In the genomic region with DNA sequence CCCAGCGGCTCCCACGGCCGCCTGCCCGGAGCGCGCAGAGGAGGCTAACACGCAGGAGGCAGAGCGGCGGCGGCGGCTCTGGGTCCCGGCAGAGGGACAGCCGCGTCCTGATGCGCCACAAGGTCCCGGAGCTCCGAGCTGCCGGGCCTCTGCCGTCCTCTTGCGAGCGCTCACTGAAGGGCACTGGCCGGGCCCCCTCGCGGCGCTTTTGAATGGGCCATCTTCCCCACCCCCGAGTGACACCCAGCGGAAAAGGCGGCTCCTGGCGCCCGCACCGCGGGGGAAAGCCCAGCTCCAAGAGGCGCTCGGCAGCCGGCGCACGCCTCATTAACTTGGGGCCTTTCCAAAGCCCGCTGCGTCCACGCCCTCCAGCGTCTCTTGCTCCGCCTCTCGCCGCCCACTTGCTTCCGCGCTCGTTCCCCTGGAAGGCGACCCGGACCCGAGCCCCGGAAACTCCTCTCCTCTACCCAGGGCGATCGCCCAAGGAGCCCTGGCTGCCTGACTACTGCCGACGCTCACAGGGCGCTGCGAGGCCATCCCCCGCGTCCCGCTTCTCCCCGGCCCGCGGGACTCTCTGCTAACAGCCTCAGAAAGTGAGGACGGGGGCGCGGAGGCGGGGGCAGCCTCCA, we compare ENCODE assay signal across 1 cellular context.
TF ChIP-seq lines count a peak whose summit lies in the region.

A gene (minus strand): TSS at position 363 of the 629 bp plus-strand sequence.

TF ChIP-seq in HepG2, 621 proteins besides CTCF, POLR2A, EP300 and RAD21 (continued from another document and continues in another):
- TF ChIP-seq, protein P1, sequence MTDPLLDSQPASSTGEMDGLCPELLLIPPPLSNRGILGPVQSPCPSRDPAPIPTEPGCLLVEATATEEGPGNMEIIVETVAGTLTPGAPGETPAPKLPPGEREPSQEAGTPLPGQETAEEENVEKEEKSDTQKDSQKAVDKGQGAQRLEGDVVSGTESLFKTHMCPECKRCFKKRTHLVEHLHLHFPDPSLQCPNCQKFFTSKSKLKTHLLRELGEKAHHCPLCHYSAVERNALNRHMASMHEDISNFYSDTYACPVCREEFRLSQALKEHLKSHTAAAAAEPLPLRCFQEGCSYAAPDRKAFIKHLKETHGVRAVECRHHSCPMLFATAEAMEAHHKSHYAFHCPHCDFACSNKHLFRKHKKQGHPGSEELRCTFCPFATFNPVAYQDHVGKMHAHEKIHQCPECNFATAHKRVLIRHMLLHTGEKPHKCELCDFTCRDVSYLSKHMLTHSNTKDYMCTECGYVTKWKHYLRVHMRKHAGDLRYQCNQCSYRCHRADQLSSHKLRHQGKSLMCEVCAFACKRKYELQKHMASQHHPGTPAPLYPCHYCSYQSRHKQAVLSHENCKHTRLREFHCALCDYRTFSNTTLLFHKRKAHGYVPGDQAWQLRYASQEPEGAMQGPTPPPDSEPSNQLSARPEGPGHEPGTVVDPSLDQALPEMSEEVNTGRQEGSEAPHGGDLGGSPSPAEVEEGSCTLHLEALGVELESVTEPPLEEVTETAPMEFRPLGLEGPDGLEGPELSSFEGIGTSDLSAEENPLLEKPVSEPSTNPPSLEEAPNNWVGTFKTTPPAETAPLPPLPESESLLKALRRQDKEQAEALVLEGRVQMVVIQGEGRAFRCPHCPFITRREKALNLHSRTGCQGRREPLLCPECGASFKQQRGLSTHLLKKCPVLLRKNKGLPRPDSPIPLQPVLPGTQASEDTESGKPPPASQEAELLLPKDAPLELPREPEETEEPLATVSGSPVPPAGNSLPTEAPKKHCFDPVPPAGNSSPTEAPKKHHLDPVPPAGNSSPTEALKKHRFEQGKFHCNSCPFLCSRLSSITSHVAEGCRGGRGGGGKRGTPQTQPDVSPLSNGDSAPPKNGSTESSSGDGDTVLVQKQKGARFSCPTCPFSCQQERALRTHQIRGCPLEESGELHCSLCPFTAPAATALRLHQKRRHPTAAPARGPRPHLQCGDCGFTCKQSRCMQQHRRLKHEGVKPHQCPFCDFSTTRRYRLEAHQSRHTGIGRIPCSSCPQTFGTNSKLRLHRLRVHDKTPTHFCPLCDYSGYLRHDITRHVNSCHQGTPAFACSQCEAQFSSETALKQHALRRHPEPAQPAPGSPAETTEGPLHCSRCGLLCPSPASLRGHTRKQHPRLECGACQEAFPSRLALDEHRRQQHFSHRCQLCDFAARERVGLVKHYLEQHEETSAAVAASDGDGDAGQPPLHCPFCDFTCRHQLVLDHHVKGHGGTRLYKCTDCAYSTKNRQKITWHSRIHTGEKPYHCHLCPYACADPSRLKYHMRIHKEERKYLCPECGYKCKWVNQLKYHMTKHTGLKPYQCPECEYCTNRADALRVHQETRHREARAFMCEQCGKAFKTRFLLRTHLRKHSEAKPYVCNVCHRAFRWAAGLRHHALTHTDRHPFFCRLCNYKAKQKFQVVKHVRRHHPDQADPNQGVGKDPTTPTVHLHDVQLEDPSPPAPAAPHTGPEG (CRISPR knock-in tag; IDR thresholded peaks at IDR 0.05) = peak; percentile 91
- peak; percentile 62; the same call in 1 of the 2 replicates for TF ChIP-seq ZNF563 (CRISPR knock-in tag; IDR thresholded peaks at IDR 0.05)
- peak; percentile 62; the same call in 1 of the 2 replicates for TF ChIP-seq KLF13 (CRISPR knock-in tag; IDR thresholded peaks at IDR 0.05)
- TF ChIP-seq GTF2F1 (IDR thresholded peaks at IDR 0.05; ENCODE audit: low read length) = peak; percentile 53; the same call in 1 of the 2 replicates
- TF ChIP-seq, protein P2, sequence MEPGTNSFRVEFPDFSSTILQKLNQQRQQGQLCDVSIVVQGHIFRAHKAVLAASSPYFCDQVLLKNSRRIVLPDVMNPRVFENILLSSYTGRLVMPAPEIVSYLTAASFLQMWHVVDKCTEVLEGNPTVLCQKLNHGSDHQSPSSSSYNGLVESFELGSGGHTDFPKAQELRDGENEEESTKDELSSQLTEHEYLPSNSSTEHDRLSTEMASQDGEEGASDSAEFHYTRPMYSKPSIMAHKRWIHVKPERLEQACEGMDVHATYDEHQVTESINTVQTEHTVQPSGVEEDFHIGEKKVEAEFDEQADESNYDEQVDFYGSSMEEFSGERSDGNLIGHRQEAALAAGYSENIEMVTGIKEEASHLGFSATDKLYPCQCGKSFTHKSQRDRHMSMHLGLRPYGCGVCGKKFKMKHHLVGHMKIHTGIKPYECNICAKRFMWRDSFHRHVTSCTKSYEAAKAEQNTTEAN (CRISPR knock-in tag; conservative IDR thresholded peaks at IDR 0.05) = peak; percentile 86
- TF ChIP-seq, protein P3, sequence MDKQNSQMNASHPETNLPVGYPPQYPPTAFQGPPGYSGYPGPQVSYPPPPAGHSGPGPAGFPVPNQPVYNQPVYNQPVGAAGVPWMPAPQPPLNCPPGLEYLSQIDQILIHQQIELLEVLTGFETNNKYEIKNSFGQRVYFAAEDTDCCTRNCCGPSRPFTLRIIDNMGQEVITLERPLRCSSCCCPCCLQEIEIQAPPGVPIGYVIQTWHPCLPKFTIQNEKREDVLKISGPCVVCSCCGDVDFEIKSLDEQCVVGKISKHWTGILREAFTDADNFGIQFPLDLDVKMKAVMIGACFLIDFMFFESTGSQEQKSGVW (CRISPR knock-in tag; IDR thresholded peaks at IDR 0.05; ENCODE audit: borderline replicate concordance) = no peak; the same call in 1 of the 2 replicates
- TF ChIP-seq ZNF773 (CRISPR knock-in tag; IDR thresholded peaks at IDR 0.05; ENCODE audit: borderline replicate concordance) = peak; percentile 94
- TF ChIP-seq ISX (CRISPR knock-in tag; conservative IDR thresholded peaks at IDR 0.05) = peak; percentile 94
- TF ChIP-seq, protein P4, sequence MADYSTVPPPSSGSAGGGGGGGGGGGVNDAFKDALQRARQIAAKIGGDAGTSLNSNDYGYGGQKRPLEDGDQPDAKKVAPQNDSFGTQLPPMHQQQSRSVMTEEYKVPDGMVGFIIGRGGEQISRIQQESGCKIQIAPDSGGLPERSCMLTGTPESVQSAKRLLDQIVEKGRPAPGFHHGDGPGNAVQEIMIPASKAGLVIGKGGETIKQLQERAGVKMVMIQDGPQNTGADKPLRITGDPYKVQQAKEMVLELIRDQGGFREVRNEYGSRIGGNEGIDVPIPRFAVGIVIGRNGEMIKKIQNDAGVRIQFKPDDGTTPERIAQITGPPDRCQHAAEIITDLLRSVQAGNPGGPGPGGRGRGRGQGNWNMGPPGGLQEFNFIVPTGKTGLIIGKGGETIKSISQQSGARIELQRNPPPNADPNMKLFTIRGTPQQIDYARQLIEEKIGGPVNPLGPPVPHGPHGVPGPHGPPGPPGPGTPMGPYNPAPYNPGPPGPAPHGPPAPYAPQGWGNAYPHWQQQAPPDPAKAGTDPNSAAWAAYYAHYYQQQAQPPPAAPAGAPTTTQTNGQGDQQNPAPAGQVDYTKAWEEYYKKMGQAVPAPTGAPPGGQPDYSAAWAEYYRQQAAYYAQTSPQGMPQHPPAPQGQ (CRISPR knock-in tag; IDR thresholded peaks at IDR 0.05; ENCODE audit: borderline replicate concordance) = peak; percentile 9; the same call in 1 of the 2 replicates
- no peak for TF ChIP-seq ELF4 (CRISPR knock-in tag; IDR thresholded peaks at IDR 0.05; ENCODE audit: borderline replicate concordance)
- no peak for TF ChIP-seq ZSCAN22 (CRISPR knock-in tag; IDR thresholded peaks at IDR 0.05)
- TF ChIP-seq PHF8 (CRISPR knock-in tag; IDR thresholded peaks at IDR 0.05) = peak; percentile 75
- no peak for TF ChIP-seq CBX2 (IDR thresholded peaks at IDR 0.05; ENCODE audit: low read depth, low read length)
- no peak for TF ChIP-seq CBX2 (CRISPR knock-in tag; IDR thresholded peaks at IDR 0.05; ENCODE audit: low read depth)
- no peak; the same call in none of the 2 replicates for TF ChIP-seq ZNF138 (CRISPR knock-in tag; IDR thresholded peaks at IDR 0.05; ENCODE audit: low read depth)
- peak; percentile 69 for TF ChIP-seq SPEN (CRISPR knock-in tag; IDR thresholded peaks at IDR 0.05; ENCODE audit: low read depth)
- no peak for TF ChIP-seq IKZF1 (IDR thresholded peaks at IDR 0.05)
- TF ChIP-seq ZNF562 (CRISPR knock-in tag; IDR thresholded peaks at IDR 0.05; ENCODE audit: borderline replicate concordance) = no peak
- no peak for TF ChIP-seq ZNF235 (CRISPR knock-in tag; IDR thresholded peaks at IDR 0.05; ENCODE audit: borderline replicate concordance)
- TF ChIP-seq, protein P5, sequence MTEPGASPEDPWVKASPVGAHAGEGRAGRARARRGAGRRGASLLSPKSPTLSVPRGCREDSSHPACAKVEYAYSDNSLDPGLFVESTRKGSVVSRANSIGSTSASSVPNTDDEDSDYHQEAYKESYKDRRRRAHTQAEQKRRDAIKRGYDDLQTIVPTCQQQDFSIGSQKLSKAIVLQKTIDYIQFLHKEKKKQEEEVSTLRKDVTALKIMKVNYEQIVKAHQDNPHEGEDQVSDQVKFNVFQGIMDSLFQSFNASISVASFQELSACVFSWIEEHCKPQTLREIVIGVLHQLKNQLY (CRISPR knock-in tag; IDR thresholded peaks at IDR 0.05) = peak; percentile 62
- TF ChIP-seq WIZ (CRISPR knock-in tag; IDR thresholded peaks at IDR 0.05) = no peak
- TF ChIP-seq NR1H2 (CRISPR knock-in tag; IDR thresholded peaks at IDR 0.05; ENCODE audit: borderline replicate concordance, low read depth) = no peak
- no peak for TF ChIP-seq GZF1 (CRISPR knock-in tag; IDR thresholded peaks at IDR 0.05)
- no peak for TF ChIP-seq FOXA1 (IDR thresholded peaks at IDR 0.05)
- no peak for TF ChIP-seq FOXA1 (CRISPR knock-in tag; IDR thresholded peaks at IDR 0.05)
- peak; percentile 93 for TF ChIP-seq SALL1 (CRISPR knock-in tag; IDR thresholded peaks at IDR 0.05)
- TF ChIP-seq ELF3 (CRISPR knock-in tag; IDR thresholded peaks at IDR 0.05) = peak; percentile 79
- 0 out of 2 replicates have a peak, but pooled peaks have one; percentile 25 for TF ChIP-seq NR2F6 (IDR thresholded peaks at IDR 0.05)
- peak; percentile 67 for TF ChIP-seq NR2F6 (CRISPR knock-in tag; IDR thresholded peaks at IDR 0.05)
- TF ChIP-seq, protein P6, sequence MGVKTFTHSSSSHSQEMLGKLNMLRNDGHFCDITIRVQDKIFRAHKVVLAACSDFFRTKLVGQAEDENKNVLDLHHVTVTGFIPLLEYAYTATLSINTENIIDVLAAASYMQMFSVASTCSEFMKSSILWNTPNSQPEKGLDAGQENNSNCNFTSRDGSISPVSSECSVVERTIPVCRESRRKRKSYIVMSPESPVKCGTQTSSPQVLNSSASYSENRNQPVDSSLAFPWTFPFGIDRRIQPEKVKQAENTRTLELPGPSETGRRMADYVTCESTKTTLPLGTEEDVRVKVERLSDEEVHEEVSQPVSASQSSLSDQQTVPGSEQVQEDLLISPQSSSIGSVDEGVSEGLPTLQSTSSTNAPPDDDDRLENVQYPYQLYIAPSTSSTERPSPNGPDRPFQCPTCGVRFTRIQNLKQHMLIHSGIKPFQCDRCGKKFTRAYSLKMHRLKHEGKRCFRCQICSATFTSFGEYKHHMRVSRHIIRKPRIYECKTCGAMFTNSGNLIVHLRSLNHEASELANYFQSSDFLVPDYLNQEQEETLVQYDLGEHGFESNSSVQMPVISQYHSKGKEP (CRISPR knock-in tag; IDR thresholded peaks at IDR 0.05) = 0 out of 2 replicates have a peak, but pooled peaks have one; percentile 44
- TF ChIP-seq ZKSCAN8 (CRISPR knock-in tag; IDR thresholded peaks at IDR 0.05; ENCODE audit: borderline replicate concordance) = peak; percentile 54; the same call in 1 of the 2 replicates
- TF ChIP-seq HES4 (CRISPR knock-in tag; IDR thresholded peaks at IDR 0.05; ENCODE audit: borderline replicate concordance) = 0 out of 2 replicates have a peak, but pooled peaks have one; percentile 11
- peak; percentile 99 for TF ChIP-seq POLR2G (IDR thresholded peaks at IDR 0.05; ENCODE audit: low read depth, low read length)
- TF ChIP-seq SAFB2 (CRISPR knock-in tag; IDR thresholded peaks at IDR 0.05; ENCODE audit: borderline replicate concordance, low read depth) = peak; percentile 66; the same call in 1 of the 2 replicates
- peak; percentile 87; the same call in 1 of the 2 replicates for TF ChIP-seq MYC (CRISPR knock-in tag; IDR thresholded peaks at IDR 0.05; ENCODE audit: borderline replicate concordance)
- TF ChIP-seq ZNF713 (CRISPR knock-in tag; IDR thresholded peaks at IDR 0.05) = no peak; the same call in 1 of the 2 replicates
- TF ChIP-seq ZNF354B (CRISPR knock-in tag; IDR thresholded peaks at IDR 0.05) = 0 out of 2 replicates have a peak, but pooled peaks have one; percentile 23
- TF ChIP-seq, protein P7, sequence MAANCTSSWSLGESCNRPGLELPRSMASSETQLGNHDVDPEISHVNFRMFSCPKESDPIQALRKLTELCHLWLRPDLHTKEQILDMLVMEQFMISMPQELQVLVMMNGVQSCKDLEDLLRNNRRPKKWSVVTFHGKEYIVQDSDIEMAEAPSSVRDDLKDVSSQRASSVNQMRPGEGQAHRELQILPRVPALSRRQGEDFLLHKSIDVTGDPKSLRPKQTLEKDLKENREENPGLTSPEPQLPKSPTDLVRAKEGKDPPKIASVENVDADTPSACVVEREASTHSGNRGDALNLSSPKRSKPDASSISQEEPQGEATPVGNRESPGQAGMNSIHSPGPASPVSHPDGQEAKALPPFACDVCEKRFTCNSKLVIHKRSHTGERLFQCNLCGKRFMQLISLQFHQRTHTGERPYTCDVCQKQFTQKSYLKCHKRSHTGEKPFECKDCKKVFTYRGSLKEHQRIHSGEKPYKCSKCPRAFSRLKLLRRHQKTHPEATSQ (CRISPR knock-in tag; IDR thresholded peaks at IDR 0.05; ENCODE audit: borderline replicate concordance) = peak; percentile 96
- TF ChIP-seq, protein P8, sequence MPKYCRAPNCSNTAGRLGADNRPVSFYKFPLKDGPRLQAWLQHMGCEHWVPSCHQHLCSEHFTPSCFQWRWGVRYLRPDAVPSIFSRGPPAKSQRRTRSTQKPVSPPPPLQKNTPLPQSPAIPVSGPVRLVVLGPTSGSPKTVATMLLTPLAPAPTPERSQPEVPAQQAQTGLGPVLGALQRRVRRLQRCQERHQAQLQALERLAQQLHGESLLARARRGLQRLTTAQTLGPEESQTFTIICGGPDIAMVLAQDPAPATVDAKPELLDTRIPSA (CRISPR knock-in tag; IDR thresholded peaks at IDR 0.05; ENCODE audit: borderline replicate concordance) = peak; percentile 91; the same call in 1 of the 2 replicates
- TF ChIP-seq, protein P9, sequence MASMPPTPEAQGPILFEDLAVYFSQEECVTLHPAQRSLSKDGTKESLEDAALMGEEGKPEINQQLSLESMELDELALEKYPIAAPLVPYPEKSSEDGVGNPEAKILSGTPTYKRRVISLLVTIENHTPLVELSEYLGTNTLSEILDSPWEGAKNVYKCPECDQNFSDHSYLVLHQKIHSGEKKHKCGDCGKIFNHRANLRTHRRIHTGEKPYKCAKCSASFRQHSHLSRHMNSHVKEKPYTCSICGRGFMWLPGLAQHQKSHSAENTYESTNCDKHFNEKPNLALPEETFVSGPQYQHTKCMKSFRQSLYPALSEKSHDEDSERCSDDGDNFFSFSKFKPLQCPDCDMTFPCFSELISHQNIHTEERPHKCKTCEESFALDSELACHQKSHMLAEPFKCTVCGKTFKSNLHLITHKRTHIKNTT (CRISPR knock-in tag; IDR thresholded peaks at IDR 0.05) = no peak
- TF ChIP-seq ZNF451 (CRISPR knock-in tag; IDR thresholded peaks at IDR 0.05) = no peak; the same call in 1 of the 2 replicates
